Comparison of ENCODE assay signal across 18 cellular contexts in the genomic region with DNA sequence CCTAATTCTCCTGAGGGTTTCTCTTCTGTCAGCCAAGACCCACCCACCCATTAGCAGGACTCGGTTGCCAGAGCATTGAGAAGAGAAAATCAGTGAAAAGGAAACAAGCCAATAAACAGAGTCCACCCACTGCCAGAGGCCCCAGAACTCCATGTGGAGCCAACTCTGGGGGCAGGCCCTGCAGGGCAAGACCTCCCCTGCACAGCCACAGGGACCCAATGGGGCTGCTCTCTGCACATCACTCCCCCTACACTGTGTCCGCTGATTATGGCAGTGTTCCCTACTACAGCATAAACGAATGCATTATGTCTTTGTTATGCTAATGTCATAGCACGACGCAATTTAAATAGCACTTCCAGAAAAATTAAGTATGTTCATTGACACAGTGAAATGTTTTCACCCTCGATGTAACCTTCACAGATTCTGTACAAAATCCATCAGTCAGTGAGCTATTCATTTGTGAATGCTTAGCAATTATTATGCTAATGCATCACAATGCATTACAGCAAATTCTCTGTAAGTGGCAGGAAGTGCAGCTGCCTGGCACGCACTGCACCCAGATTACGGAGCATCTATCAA. TPM values are rescaled to one million over a fixed set of nuclear protein-coding genes. Genes with fewer than 3 reads are reported as not detected.
DNase-seq lines count a peak whose midpoint lies in the region; ATAC-seq and TF ChIP-seq lines count a peak whose summit lies in the region.
"Had no signal": no experiment of that assay in that cellular context is flagged by ENCODE, and none has a peak within 500 bp of the region (broad histone marks: within the 10 kb centered on the region; RNA-seq: fewer than 3 reads in every experiment).

No MANE protein-coding gene starts in this region.

- H3K27ac ChIP-seq in neural cell (ENCODE audit: low read length) (no peak overlapping the region), dorsolateral prefrontal cortex (no peak overlapping the region)
- H3K27ac ChIP-seq: BLaER1, C4-2B, GM23248 had no signal

- intact Hi-C loops in dorsolateral prefrontal cortex (cut with DNase I): no loop called here

- TF ChIP-seq EP300 in neural cell (conservative IDR thresholded peaks at IDR 0.05; ENCODE audit: poor library complexity, severe bottlenecking): peak; percentile 48

- peaks cover 2% of the 10 kb centered on the region; the same call in 1 of the 2 replicates for H3K4me1 ChIP-seq in HAP-1
- H3K4me1 ChIP-seq: Caco-2 had no signal

- TF ChIP-seq CTCF in neural cell (IDR thresholded peaks at IDR 0.05; ENCODE audit: poor library complexity, severe bottlenecking) (no peak), dorsolateral prefrontal cortex (IDR thresholded peaks at IDR 0.05 in 54 of 56, conservative IDR thresholded peaks at IDR 0.05 in 2 of 56; ENCODE audit: low read depth in 1 of 56, partially characterized antibody in 56 of 56) (no peak)

- DNase-seq in HAP-1 (ENCODE audit: low spot score in 2 of 2) (peak; percentile 55 to 70), NCI-H446 treated with DMSO at 0.1 percent for 48 hours (lab: John Stamatoyannopoulos, UW) (peak; percentile 91), dorsolateral prefrontal cortex (no peak), NCI-H2029 (lab: John Stamatoyannopoulos, UW) (no peak)
- DNase-seq: Caco-2; CD4-positive, CD25-positive, alpha-beta regulatory T cell; CD8-positive, alpha-beta T cell; DMS153; DND-41; GM23248; H7 had no signal

- H3K36me3 ChIP-seq in HAP-1 (replicated peaks) (no peaks in the 10 kb centered on the region), neural cell (ENCODE audit: insufficient read depth, low read length) (no peaks in the 10 kb centered on the region)
- H3K36me3 ChIP-seq: BLaER1 had no signal

- no peaks in the 10 kb centered on the region for H3K9me2 ChIP-seq in neural cell (ENCODE audit: insufficient read depth, low read length)

- H3K4me2 ChIP-seq in neural cell (ENCODE audit: low read length): no peak overlapping the region
- H3K4me2 ChIP-seq: BLaER1 had no signal

- ATAC-seq in HG03280 (IDR thresholded peaks at IDR 0.05; ENCODE audit: unreplicated experiment): no peak
- ATAC-seq: CD8-positive, alpha-beta T cell; HCT116 had no signal

- no peak overlapping the region for H3K9ac ChIP-seq in neural cell (ENCODE audit: low read length)
- H3K9ac ChIP-seq: BLaER1, GM23248 had no signal

- H3K4me3 ChIP-seq in HAP-1 (no peak overlapping the region), neural cell (ENCODE audit: low read length) (peak overlapping the region; percentile 5), dorsolateral prefrontal cortex (no peak overlapping the region)
- H3K4me3 ChIP-seq: BLaER1, GM23248 had no signal

- H3K27me3 ChIP-seq in HAP-1 (ENCODE audit: low read depth) (no peaks in the 10 kb centered on the region), neural cell (ENCODE audit: insufficient read depth, low read depth, low read length) (no peaks in the 10 kb centered on the region), dorsolateral prefrontal cortex (peaks cover 0 to 7% (median 0%) of the 10 kb centered on the region in 45 donors)
- H3K27me3 ChIP-seq: BLaER1 had no signal

- in situ Hi-C loops in HAP-1 (cut with MboI; ENCODE audit: low sequenced_read_pairs): no loop called here

- no peaks in the 10 kb centered on the region for H3K79me2 ChIP-seq in neural cell (replicated peaks; ENCODE audit: insufficient read depth, low read length)

- H4K20me1 ChIP-seq in neural cell (ENCODE audit: insufficient read depth): no peaks in the 10 kb centered on the region
- H4K20me1 ChIP-seq: BLaER1 had no signal

- no peaks in the 10 kb centered on the region for H3F3A ChIP-seq in neural cell (ENCODE audit: insufficient read depth, low read length, poor library complexity, severe bottlenecking)

- H3K9me3 ChIP-seq in HAP-1: no peaks in the 10 kb centered on the region
- H3K9me3 ChIP-seq in neural cell (ENCODE audit: low read length): no peaks in the 10 kb centered on the region
- H3K9me3 ChIP-seq: BLaER1, Caco-2 had no signal

- TF ChIP-seq RAD21 in neural cell (conservative IDR thresholded peaks at IDR 0.05): no peak

- H2AFZ ChIP-seq in neural cell (ENCODE audit: low read depth, low read length): no peak overlapping the region
- H2AFZ ChIP-seq: GM23248 had no signal

TF ChIP-seq in neural cell, 6 proteins besides CTCF, POLR2A, EP300 and RAD21:
- TF ChIP-seq EZH2 (IDR thresholded peaks at IDR 0.05; ENCODE audit: borderline replicate concordance, insufficient read depth, low read length, poor library complexity, severe bottlenecking) (no peak), TAF1 (IDR thresholded peaks at IDR 0.05; ENCODE audit: low read depth) (no peak), POLR2AphosphoS5 (IDR thresholded peaks at IDR 0.05) (peak; percentile 66)

RNA-seq across cellular contexts. Expression of a gene that starts 56.5 kb away (rescaled TPM):
- polyA plus RNA-seq in neural cell: 5.0 and 6.3 TPM in 2 replicates
- polyA minus RNA-seq in neural cell: 15.6 and 15.8 TPM in 2 replicates
- 10 to 100 TPM; 13.4 to 44.7 (median 29.5) TPM for total RNA-seq in dorsolateral prefrontal cortex
- total RNA-seq: A172; Caco-2; CD4-positive, CD25-positive, alpha-beta regulatory T cell; CD8-positive, alpha-beta T cell; GM23248 had no signal
- polyA plus RNA-seq: AG04450; CD4-positive, CD25-positive, alpha-beta regulatory T cell; GM23248 had no signal

Comparison
In these comparisons a context has a peak if more than half of its experiments do, and no peak if none do; other contexts are left out.
1. DNase-seq: peak in HAP-1 (2 of 2) and NCI-H446 treated with DMSO at 0.1 percent for 48 hours (single experiment); none in dorsolateral prefrontal cortex (0 of 10) and NCI-H2029 (single experiment).